1 cellular context compared by ENCODE assay signal in the genomic region with DNA sequence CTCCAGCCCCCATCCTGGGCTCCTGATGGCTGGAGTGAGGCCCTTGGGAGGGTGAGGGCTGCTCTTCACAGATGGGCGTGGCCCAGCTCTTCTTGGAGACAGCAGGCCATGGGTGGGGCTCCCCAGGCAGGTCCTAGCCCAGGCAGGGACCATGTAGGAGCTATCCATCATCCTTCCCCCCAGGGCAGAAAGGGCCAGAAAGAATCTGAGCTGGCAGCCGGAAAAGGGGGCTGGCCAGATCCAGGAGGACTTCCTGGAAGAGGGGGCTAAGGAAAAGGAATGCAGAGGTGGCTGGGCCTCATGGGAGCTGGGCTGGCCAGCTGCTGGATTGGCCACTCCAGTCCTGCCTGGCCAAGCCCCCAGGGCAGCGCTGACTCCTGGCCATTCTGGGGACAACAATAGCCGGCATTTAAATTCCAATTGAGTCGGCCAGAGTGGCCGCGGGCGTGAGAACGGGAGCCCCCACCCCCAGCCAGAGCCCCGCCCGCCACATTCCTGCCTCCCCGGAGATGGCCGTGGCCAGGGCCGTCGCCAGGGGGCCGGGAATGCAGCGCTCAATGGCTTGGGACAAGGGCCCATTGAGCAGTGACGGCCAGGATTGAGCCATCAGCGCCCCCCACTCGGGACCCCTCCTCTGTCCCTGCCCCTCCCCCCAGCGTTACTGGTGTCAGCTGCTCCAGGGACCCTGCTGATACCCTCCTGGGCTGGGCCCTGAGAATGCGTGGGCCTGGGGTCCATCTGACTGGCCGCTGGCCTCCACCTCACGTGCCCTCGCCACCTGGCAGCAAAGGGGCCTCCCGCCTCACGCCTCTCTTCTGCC.
A peak's percentile ranks its signal among the peaks of the same experiment; 100 is the strongest.
TF ChIP-seq lines count a peak whose summit lies in the region.

No MANE protein-coding gene starts in this region.

TF ChIP-seq in WTC11, 78 proteins besides CTCF, POLR2A, EP300 and RAD21 (continued from another document and continues in another):
- TF ChIP-seq, protein P1, sequence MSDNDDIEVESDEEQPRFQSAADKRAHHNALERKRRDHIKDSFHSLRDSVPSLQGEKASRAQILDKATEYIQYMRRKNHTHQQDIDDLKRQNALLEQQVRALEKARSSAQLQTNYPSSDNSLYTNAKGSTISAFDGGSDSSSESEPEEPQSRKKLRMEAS (CRISPR knock-in tag; IDR thresholded peaks at IDR 0.05) = peak; percentile 77; the same call in 1 of the 2 replicates
- TF ChIP-seq NFE2L1 (CRISPR knock-in tag; IDR thresholded peaks at IDR 0.05) (peak; percentile 47; the same call in 1 of the 2 replicates), GTF2I (CRISPR knock-in tag; conservative IDR thresholded peaks at IDR 0.05) (peak; percentile 51; the same call in 1 of the 2 replicates), ZNF423 (CRISPR knock-in tag; IDR thresholded peaks at IDR 0.05) (peak; percentile 96), ZNF396 (CRISPR knock-in tag; IDR thresholded peaks at IDR 0.05; ENCODE audit: borderline replicate concordance) (no peak), CBFB (CRISPR knock-in tag; IDR thresholded peaks at IDR 0.05; ENCODE audit: low read depth) (no peak), TEAD1 (CRISPR knock-in tag; IDR thresholded peaks at IDR 0.05) (peak; percentile 76; the same call in 1 of the 2 replicates), ZNF416 (CRISPR knock-in tag; IDR thresholded peaks at IDR 0.05) (0 out of 2 replicates have a peak, but pooled peaks have one; percentile 26), NFYB (CRISPR knock-in tag; conservative IDR thresholded peaks at IDR 0.05; ENCODE audit: low read depth) (no peak), HMGA2 (CRISPR knock-in tag; IDR thresholded peaks at IDR 0.05) (no peak), SMAD3 (CRISPR knock-in tag; IDR thresholded peaks at IDR 0.05; ENCODE audit: borderline replicate concordance) (no peak), ZNF232 (CRISPR knock-in tag; IDR thresholded peaks at IDR 0.05) (no peak), TEAD4 (CRISPR knock-in tag; IDR thresholded peaks at IDR 0.05) (peak; percentile 84; the same call in 1 of the 2 replicates), GRHL2 (CRISPR knock-in tag; IDR thresholded peaks at IDR 0.05; ENCODE audit: insufficient replicate concordance, severe bottlenecking) (no peak)
- TF ChIP-seq, protein P2, sequence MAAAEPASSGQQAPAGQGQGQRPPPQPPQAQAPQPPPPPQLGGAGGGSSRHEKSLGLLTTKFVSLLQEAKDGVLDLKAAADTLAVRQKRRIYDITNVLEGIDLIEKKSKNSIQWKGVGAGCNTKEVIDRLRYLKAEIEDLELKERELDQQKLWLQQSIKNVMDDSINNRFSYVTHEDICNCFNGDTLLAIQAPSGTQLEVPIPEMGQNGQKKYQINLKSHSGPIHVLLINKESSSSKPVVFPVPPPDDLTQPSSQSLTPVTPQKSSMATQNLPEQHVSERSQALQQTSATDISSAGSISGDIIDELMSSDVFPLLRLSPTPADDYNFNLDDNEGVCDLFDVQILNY (CRISPR knock-in tag; IDR thresholded peaks at IDR 0.05) = no peak
- TF ChIP-seq, protein P3, sequence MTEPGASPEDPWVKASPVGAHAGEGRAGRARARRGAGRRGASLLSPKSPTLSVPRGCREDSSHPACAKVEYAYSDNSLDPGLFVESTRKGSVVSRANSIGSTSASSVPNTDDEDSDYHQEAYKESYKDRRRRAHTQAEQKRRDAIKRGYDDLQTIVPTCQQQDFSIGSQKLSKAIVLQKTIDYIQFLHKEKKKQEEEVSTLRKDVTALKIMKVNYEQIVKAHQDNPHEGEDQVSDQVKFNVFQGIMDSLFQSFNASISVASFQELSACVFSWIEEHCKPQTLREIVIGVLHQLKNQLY (CRISPR knock-in tag; IDR thresholded peaks at IDR 0.05) = no peak
- TF ChIP-seq, protein P4, sequence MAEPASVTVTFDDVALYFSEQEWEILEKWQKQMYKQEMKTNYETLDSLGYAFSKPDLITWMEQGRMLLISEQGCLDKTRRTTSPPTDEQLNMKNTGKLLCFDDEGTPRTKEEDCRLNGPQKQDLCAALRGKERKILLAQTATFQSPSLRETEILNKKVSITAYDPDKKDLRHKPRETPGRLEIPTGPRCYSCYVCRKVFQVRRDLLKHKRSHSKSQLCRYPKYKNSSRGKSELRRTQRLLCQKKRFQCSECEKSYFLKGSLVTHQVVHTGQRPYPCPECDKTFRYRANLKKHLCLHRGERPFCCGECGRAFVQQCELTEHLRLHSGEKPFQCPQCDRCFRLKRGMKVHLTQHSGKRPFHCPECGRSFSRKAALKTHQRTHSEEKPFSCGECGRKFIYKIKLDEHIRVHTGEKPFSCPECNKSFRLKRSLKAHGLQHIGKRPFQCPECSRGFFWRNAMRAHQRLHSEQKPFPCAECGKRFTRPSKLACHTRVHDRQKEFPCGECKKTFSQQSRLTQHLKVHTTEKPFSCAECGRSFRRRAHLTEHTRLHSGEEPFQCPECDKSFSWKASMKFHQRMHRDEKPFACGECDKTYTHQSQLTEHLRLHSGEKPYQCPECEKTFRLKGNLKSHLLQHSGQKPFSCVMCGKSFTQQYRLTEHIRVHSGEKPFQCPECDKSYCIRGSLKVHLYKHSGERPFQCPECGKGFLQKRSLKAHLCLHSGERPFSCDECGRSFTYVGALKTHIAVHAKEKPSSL (CRISPR knock-in tag; conservative IDR thresholded peaks at IDR 0.05) = no peak
- TF ChIP-seq, protein P5, sequence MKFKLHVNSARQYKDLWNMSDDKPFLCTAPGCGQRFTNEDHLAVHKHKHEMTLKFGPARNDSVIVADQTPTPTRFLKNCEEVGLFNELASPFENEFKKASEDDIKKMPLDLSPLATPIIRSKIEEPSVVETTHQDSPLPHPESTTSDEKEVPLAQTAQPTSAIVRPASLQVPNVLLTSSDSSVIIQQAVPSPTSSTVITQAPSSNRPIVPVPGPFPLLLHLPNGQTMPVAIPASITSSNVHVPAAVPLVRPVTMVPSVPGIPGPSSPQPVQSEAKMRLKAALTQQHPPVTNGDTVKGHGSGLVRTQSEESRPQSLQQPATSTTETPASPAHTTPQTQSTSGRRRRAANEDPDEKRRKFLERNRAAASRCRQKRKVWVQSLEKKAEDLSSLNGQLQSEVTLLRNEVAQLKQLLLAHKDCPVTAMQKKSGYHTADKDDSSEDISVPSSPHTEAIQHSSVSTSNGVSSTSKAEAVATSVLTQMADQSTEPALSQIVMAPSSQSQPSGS (CRISPR knock-in tag; IDR thresholded peaks at IDR 0.05; ENCODE audit: borderline replicate concordance, low read depth) = no peak
- TF ChIP-seq, protein P6, sequence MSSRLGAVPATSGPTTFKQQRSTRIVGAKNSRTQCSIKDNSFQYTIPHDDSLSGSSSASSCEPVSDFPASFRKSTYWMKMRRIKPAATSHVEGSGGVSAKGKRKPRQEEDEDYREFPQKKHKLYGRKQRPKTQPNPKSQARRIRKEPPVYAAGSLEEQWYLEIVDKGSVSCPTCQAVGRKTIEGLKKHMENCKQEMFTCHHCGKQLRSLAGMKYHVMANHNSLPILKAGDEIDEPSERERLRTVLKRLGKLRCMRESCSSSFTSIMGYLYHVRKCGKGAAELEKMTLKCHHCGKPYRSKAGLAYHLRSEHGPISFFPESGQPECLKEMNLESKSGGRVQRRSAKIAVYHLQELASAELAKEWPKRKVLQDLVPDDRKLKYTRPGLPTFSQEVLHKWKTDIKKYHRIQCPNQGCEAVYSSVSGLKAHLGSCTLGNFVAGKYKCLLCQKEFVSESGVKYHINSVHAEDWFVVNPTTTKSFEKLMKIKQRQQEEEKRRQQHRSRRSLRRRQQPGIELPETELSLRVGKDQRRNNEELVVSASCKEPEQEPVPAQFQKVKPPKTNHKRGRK (CRISPR knock-in tag; IDR thresholded peaks at IDR 0.05; ENCODE audit: borderline replicate concordance) = no peak
- TF ChIP-seq, protein P7, sequence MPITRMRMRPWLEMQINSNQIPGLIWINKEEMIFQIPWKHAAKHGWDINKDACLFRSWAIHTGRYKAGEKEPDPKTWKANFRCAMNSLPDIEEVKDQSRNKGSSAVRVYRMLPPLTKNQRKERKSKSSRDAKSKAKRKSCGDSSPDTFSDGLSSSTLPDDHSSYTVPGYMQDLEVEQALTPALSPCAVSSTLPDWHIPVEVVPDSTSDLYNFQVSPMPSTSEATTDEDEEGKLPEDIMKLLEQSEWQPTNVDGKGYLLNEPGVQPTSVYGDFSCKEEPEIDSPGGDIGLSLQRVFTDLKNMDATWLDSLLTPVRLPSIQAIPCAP (CRISPR knock-in tag; IDR thresholded peaks at IDR 0.05) = no peak
- TF ChIP-seq, protein P8, sequence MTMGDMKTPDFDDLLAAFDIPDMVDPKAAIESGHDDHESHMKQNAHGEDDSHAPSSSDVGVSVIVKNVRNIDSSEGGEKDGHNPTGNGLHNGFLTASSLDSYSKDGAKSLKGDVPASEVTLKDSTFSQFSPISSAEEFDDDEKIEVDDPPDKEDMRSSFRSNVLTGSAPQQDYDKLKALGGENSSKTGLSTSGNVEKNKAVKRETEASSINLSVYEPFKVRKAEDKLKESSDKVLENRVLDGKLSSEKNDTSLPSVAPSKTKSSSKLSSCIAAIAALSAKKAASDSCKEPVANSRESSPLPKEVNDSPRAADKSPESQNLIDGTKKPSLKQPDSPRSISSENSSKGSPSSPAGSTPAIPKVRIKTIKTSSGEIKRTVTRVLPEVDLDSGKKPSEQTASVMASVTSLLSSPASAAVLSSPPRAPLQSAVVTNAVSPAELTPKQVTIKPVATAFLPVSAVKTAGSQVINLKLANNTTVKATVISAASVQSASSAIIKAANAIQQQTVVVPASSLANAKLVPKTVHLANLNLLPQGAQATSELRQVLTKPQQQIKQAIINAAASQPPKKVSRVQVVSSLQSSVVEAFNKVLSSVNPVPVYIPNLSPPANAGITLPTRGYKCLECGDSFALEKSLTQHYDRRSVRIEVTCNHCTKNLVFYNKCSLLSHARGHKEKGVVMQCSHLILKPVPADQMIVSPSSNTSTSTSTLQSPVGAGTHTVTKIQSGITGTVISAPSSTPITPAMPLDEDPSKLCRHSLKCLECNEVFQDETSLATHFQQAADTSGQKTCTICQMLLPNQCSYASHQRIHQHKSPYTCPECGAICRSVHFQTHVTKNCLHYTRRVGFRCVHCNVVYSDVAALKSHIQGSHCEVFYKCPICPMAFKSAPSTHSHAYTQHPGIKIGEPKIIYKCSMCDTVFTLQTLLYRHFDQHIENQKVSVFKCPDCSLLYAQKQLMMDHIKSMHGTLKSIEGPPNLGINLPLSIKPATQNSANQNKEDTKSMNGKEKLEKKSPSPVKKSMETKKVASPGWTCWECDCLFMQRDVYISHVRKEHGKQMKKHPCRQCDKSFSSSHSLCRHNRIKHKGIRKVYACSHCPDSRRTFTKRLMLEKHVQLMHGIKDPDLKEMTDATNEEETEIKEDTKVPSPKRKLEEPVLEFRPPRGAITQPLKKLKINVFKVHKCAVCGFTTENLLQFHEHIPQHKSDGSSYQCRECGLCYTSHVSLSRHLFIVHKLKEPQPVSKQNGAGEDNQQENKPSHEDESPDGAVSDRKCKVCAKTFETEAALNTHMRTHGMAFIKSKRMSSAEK (CRISPR knock-in tag; IDR thresholded peaks at IDR 0.05; ENCODE audit: borderline replicate concordance) = peak; percentile 13; the same call in 1 of the 2 replicates
- TF ChIP-seq, protein P9, sequence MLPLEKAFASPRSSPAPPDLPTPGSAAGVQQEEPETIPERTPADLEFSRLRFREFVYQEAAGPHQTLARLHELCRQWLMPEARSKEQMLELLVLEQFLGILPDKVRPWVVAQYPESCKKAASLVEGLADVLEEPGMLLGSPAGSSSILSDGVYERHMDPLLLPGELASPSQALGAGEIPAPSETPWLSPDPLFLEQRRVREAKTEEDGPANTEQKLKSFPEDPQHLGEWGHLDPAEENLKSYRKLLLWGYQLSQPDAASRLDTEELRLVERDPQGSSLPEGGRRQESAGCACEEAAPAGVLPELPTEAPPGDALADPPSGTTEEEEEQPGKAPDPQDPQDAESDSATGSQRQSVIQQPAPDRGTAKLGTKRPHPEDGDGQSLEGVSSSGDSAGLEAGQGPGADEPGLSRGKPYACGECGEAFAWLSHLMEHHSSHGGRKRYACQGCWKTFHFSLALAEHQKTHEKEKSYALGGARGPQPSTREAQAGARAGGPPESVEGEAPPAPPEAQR (CRISPR knock-in tag; IDR thresholded peaks at IDR 0.05) = no peak
- TF ChIP-seq, protein P10, sequence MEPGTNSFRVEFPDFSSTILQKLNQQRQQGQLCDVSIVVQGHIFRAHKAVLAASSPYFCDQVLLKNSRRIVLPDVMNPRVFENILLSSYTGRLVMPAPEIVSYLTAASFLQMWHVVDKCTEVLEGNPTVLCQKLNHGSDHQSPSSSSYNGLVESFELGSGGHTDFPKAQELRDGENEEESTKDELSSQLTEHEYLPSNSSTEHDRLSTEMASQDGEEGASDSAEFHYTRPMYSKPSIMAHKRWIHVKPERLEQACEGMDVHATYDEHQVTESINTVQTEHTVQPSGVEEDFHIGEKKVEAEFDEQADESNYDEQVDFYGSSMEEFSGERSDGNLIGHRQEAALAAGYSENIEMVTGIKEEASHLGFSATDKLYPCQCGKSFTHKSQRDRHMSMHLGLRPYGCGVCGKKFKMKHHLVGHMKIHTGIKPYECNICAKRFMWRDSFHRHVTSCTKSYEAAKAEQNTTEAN (CRISPR knock-in tag; IDR thresholded peaks at IDR 0.05) = 0 out of 2 replicates have a peak, but pooled peaks have one; percentile 79
- TF ChIP-seq, protein P11, sequence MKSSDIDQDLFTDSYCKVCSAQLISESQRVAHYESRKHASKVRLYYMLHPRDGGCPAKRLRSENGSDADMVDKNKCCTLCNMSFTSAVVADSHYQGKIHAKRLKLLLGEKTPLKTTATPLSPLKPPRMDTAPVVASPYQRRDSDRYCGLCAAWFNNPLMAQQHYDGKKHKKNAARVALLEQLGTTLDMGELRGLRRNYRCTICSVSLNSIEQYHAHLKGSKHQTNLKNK (CRISPR knock-in tag; IDR thresholded peaks at IDR 0.05) = no peak
- TF ChIP-seq, protein P12, sequence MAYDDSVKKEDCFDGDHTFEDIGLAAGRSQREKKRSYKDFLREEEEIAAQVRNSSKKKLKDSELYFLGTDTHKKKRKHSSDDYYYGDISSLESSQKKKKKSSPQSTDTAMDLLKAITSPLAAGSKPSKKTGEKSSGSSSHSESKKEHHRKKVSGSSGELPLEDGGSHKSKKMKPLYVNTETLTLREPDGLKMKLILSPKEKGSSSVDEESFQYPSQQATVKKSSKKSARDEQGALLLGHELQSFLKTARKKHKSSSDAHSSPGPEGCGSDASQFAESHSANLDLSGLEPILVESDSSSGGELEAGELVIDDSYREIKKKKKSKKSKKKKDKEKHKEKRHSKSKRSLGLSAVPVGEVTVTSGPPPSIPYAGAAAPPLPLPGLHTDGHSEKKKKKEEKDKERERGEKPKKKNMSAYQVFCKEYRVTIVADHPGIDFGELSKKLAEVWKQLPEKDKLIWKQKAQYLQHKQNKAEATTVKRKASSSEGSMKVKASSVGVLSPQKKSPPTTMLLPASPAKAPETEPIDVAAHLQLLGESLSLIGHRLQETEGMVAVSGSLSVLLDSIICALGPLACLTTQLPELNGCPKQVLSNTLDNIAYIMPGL (CRISPR knock-in tag; IDR thresholded peaks at IDR 0.05) = no peak
- TF ChIP-seq, protein P13, sequence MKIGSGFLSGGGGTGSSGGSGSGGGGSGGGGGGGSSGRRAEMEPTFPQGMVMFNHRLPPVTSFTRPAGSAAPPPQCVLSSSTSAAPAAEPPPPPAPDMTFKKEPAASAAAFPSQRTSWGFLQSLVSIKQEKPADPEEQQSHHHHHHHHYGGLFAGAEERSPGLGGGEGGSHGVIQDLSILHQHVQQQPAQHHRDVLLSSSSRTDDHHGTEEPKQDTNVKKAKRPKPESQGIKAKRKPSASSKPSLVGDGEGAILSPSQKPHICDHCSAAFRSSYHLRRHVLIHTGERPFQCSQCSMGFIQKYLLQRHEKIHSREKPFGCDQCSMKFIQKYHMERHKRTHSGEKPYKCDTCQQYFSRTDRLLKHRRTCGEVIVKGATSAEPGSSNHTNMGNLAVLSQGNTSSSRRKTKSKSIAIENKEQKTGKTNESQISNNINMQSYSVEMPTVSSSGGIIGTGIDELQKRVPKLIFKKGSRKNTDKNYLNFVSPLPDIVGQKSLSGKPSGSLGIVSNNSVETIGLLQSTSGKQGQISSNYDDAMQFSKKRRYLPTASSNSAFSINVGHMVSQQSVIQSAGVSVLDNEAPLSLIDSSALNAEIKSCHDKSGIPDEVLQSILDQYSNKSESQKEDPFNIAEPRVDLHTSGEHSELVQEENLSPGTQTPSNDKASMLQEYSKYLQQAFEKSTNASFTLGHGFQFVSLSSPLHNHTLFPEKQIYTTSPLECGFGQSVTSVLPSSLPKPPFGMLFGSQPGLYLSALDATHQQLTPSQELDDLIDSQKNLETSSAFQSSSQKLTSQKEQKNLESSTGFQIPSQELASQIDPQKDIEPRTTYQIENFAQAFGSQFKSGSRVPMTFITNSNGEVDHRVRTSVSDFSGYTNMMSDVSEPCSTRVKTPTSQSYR (CRISPR knock-in tag; IDR thresholded peaks at IDR 0.05) = peak; percentile 75
